14 cellular contexts compared by ENCODE assay signal in the genomic region with DNA sequence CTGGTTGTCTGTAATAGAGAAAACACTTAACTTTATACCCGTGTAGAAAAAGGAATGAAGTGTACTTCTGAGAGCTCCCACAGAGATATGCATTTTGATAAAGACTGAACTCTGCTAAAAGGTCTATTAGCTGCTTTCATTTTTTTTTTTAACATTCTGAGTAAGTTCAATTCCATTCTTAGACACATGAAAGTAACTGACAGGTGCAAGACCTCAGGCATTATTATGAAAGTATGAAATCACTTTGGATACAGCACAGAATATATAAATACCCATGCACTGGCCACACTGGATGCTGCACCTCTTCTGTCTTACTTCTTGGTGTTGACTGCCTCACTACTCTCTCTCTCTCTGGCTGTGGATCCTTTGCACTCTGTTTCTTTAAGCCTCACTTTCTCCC. TPM values are rescaled to one million over a fixed set of nuclear protein-coding genes. Genes with fewer than 3 reads are reported as not detected.
DNase-seq lines count a peak whose midpoint lies in the region; ATAC-seq lines count a peak whose summit lies in the region.
"Had no signal": no experiment of that assay in that cellular context is flagged by ENCODE, and none has a peak within 500 bp of the region (broad histone marks: within the 10 kb centered on the region; RNA-seq: fewer than 3 reads in every experiment).

No MANE protein-coding gene starts in this region.

- ATAC-seq in GM18858 (IDR thresholded peaks at IDR 0.05; ENCODE audit: unreplicated experiment) (peak; percentile 75), GM21526 (IDR thresholded peaks at IDR 0.05; ENCODE audit: low FRiP score, unreplicated experiment) (peak; percentile 97), HG03095 (IDR thresholded peaks at IDR 0.05; ENCODE audit: unreplicated experiment) (peak; percentile 91), left lobe of liver (no peak)
- ATAC-seq: HCT116 had no signal

- DNase-seq in NCI-H2227 treated with DMSO at 0.1 percent for 48 hours (lab: John Stamatoyannopoulos, UW) (peak; percentile 55), glomerular visceral epithelial cell (ENCODE audit: extremely low spot score) (no peak), left lobe of liver (ENCODE audit: low spot score) (no peak), NCI-H2029 (lab: John Stamatoyannopoulos, UW) (no peak), NCI-H69 (lab: John Stamatoyannopoulos, UW) (no peak)
- DNase-seq: activated naive CD4-positive, alpha-beta T cell treated with anti-CD3 and anti-CD28 coated beads, Interleukin-2, amount 50 U/mL, for 16 hours; glutamatergic neuron; left ventricle myocardium inferior; NCI-H1436 had no signal

RNA-seq across cellular contexts. Expression of gene VWDE, which starts 46.2 kb away (rescaled TPM):
- 0.38 TPM for total RNA-seq in left lobe of liver
- total RNA-seq: left ventricle myocardium inferior, SJCRH30 had no signal
